Comparison of ENCODE assay signal across 8 cellular contexts in the genomic region with DNA sequence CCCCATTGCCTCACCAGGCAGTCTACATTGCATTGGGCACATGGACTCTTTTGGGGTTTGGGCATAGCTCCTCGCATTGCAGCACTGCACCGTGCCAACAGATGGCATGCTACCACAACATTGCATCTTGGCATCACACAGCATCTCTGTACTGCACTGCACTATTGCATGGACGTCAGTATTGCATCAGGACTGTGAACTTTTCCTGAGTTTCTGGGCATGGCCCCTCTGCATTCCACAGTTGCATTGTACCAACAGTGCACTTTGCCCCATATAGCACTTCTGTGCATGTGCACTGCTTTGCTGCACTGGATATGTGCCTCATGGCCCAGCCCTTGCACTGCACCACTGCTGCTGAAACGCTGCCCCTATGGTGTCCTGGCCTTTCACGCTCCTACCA. TPM values are rescaled to one million over a fixed set of nuclear protein-coding genes. Genes with fewer than 3 reads are reported as not detected.
DNase-seq lines count a peak whose midpoint lies in the region; ATAC-seq and TF ChIP-seq lines count a peak whose summit lies in the region.

No MANE protein-coding gene starts in this region.

- H3K9me2 ChIP-seq in hepatocyte (replicated peaks; ENCODE audit: insufficient read depth) = no peaks in the 10 kb centered on the region

- DNase-seq in A673 (ENCODE audit: low spot score) = peak; percentile 49
- DNase-seq in SW480 (ENCODE audit: low spot score) = peak; percentile 47
- DNase-seq in hepatocyte (ENCODE audit: low spot score) = no peak
- no peak for DNase-seq in NCI-H2081 treated with DMSO at 0.1 percent for 48 hours (lab: John Stamatoyannopoulos, UW)
- DNase-seq in CD4-positive, alpha-beta T cell = no peak
- no peak for DNase-seq in ureter (ENCODE audit: low spot score)
- DNase-seq in endothelial cell (ENCODE audit: low spot score) = no peak

- no peak overlapping the region for H2AFZ ChIP-seq in hepatocyte

- no TSS peak for BruUV-seq in A673 (replicated peaks; lab: Mats Ljungman, UMichigan)

- CTCF ChIA-PET in A673 (lab: Charles Lee) = interaction anchor here (0.5 to 1.0 kb wide), 4 partner anchors 63 to 1462 kb away, joined by 3 to 4 read pairs (median 3); no protein-coding TSS in a partner anchor
- CTCF ChIA-PET in CD4-positive, alpha-beta T cell (lab: Charles Lee) = no interaction called here

- H3K27me3 Mint-ChIP-seq in CD4-positive, alpha-beta T cell = peaks cover 20% of the 10 kb centered on the region
- H3K27me3 Mint-ChIP-seq in endothelial cell (ENCODE audit: unreplicated experiment) = peaks cover 4% of the 10 kb centered on the region

- H4K20me1 ChIP-seq in hepatocyte (ENCODE audit: insufficient read depth, poor library complexity, severe bottlenecking) = peaks cover 4% of the 10 kb centered on the region

- H3K27me3 ChIP-seq in A673 (replicated peaks; ENCODE audit: insufficient read depth, low read depth, low read length, poor library complexity) = no peaks in the 10 kb centered on the region
- no peaks in the 10 kb centered on the region for H3K27me3 ChIP-seq in hepatocyte
- peaks cover 5% of the 10 kb centered on the region for H3K27me3 ChIP-seq in CD4-positive, alpha-beta T cell (ENCODE audit: control insufficient read depth, insufficient read depth, low read length)

- H3K4me1 ChIP-seq in A673 (ENCODE audit: insufficient read depth, low read length, poor library complexity, severe bottlenecking) (peaks cover 9% of the 10 kb centered on the region), hepatocyte (ENCODE audit: insufficient read depth) (peaks cover 25% of the 10 kb centered on the region)

- 71% methylated on average over 5 of the region's 5 CpGs for WGBS in hepatocyte (ENCODE audit: low lambda C conversion rate, missing lambda C conversion rate)

- ATAC-seq in CD4-positive, alpha-beta T cell (ENCODE audit: poor library complexity) = no peak

- no peaks in the 10 kb centered on the region for H3K36me3 Mint-ChIP-seq in CD4-positive, alpha-beta T cell (ENCODE audit: low read depth)
- H3K36me3 Mint-ChIP-seq in endothelial cell (ENCODE audit: low read depth, unreplicated experiment) = no peaks in the 10 kb centered on the region

- H3K9me3 Mint-ChIP-seq in CD4-positive, alpha-beta T cell = no peaks in the 10 kb centered on the region
- H3K9me3 Mint-ChIP-seq in endothelial cell (ENCODE audit: unreplicated experiment) = no peaks in the 10 kb centered on the region

- H3K4me1 Mint-ChIP-seq in CD4-positive, alpha-beta T cell (ENCODE audit: low read depth) = no peaks in the 10 kb centered on the region
- H3K4me1 Mint-ChIP-seq in endothelial cell (ENCODE audit: unreplicated experiment) = peaks cover 4% of the 10 kb centered on the region

- no peaks in the 10 kb centered on the region for H3K9me3 ChIP-seq in A673 (ENCODE audit: low read depth, low read length, poor library complexity, severe bottlenecking)
- H3K9me3 ChIP-seq in hepatocyte (ENCODE audit: low read depth) = no peaks in the 10 kb centered on the region
- H3K9me3 ChIP-seq in CD4-positive, alpha-beta T cell (ENCODE audit: control insufficient read depth, low read length) = no peaks in the 10 kb centered on the region

- H3K27ac ChIP-seq in A673 (ENCODE audit: low read depth, low read length, poor library complexity, severe bottlenecking) (no peak overlapping the region), hepatocyte (no peak overlapping the region)
- H3K27ac ChIP-seq in CD4-positive, alpha-beta T cell (ENCODE audit: low read depth, low read length) = no peak overlapping the region

- H3K4me3 ChIP-seq in A673 (ENCODE audit: low read depth, low read length, poor library complexity, severe bottlenecking) (no peak overlapping the region), hepatocyte (no peak overlapping the region)

- no peak overlapping the region for H3K4me2 ChIP-seq in hepatocyte

- peaks cover 44% of the 10 kb centered on the region for H3K79me2 ChIP-seq in hepatocyte

- H3K27ac Mint-ChIP-seq in CD4-positive, alpha-beta T cell = no peak overlapping the region
- no peak overlapping the region for H3K27ac Mint-ChIP-seq in endothelial cell (ENCODE audit: unreplicated experiment)

- TF ChIP-seq CTCF in A673 (conservative IDR thresholded peaks at IDR 0.05; ENCODE audit: low read depth, low read length) (peak; percentile 70), GM12874 (IDR thresholded peaks at IDR 0.05; ENCODE audit: insufficient read depth, low read depth, low read length) (peak; percentile 40; the same call in 1 of the 2 replicates), hepatocyte (IDR thresholded peaks at IDR 0.05; ENCODE audit: poor library complexity) (peak; percentile 42), endothelial cell (IDR thresholded peaks at IDR 0.05; ENCODE audit: unreplicated experiment) (no peak)
- no peak for TF ChIP-seq CTCF in CD4-positive, alpha-beta T cell (IDR thresholded peaks at IDR 0.05)

- no peak overlapping the region for H3K4me3 Mint-ChIP-seq in CD4-positive, alpha-beta T cell
- no peak overlapping the region for H3K4me3 Mint-ChIP-seq in endothelial cell (ENCODE audit: unreplicated experiment)

- H3K36me3 ChIP-seq in A673 (ENCODE audit: insufficient read depth, low read length, poor library complexity, severe bottlenecking) = no peaks in the 10 kb centered on the region
- H3K36me3 ChIP-seq in hepatocyte (replicated peaks; ENCODE audit: insufficient read depth, low read depth) = no peaks in the 10 kb centered on the region

- POLR2A ChIA-PET in A673 (lab: Charles Lee; ENCODE audit: low non-redundant PET) = no interaction called here
- POLR2A ChIA-PET in CD4-positive, alpha-beta T cell (lab: Charles Lee) = no interaction called here

- intact Hi-C loops in A673 (cut with micrococcal nuclease; ENCODE audit: unreplicated experiment) = loop anchor here (10.0 kb wide), 1 partner anchor 449 kb away; no protein-coding TSS in a partner anchor
- intact Hi-C loops in CD4-positive, alpha-beta T cell (cut with DNase I, micrococcal nuclease) = no loop called here

RNA-seq across cellular contexts. Expression of a gene that starts 9.6 kb away (rescaled TPM):
- total RNA-seq in A673 (2021) = 6.8 and 15.6 TPM in 2 replicates
- 29.6 and 34.3 TPM in 2 replicates for total RNA-seq in hepatocyte
- 29.9 and 38.7 TPM in 2 replicates for polyA plus RNA-seq in hepatocyte
- total RNA-seq in CD4-positive, alpha-beta T cell = under 1 TPM; 0.16 to 0.56 TPM
- 100 TPM for total RNA-seq in ureter
- 19.0 TPM for total RNA-seq in endothelial cell (ENCODE audit: unreplicated experiment)

RNA-seq across cellular contexts. Expression of a gene that starts 15.1 kb away (rescaled TPM):
- total RNA-seq in A673 (2021) = 39.0 and 39.3 TPM in 2 replicates
- 10.8 and 14.2 TPM in 2 replicates for total RNA-seq in hepatocyte
- 32.6 and 35.2 TPM in 2 replicates for polyA plus RNA-seq in hepatocyte
- 1 to 10 TPM; 5.5 to 6.6 TPM for total RNA-seq in CD4-positive, alpha-beta T cell
- 49.0 TPM for total RNA-seq in ureter
- total RNA-seq in endothelial cell (ENCODE audit: unreplicated experiment) = 20.2 TPM

Comparison
In these comparisons a context has a peak if more than half of its experiments do, and no peak if none do; other contexts are left out.
1. DNase-seq: peak in A673 (single experiment) and SW480 (single experiment); none in hepatocyte (single experiment), NCI-H2081 treated with DMSO at 0.1 percent for 48 hours (single experiment), CD4-positive, alpha-beta T cell (0 of 10), ureter (single experiment) and endothelial cell (single experiment).
2. CTCF ChIP-seq: peak in A673 (single experiment), GM12874 (single experiment) and hepatocyte (single experiment); none in CD4-positive, alpha-beta T cell (single experiment) and endothelial cell (single experiment).